Comparison of ENCODE assay signal across 14 cellular contexts in the genomic region with DNA sequence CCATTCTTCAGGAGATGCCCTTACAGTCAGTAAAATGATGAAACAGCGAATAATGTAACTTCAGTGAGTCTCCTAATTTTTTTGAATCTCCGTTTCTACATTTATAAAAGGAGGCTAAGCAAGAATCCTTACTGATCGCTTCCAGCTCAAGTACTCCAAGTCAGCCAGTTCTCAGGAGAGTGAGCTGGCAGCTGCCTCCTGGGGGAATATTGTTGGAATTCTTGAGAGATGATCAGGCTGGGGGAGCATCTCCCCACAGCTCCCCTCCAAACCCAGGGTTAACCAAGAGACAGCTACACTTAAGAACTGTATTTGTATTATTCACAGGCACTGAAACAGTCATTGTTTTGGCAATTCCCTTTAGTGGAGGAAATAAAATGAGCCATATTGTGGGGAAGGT.
A peak's percentile ranks its signal among the peaks of the same experiment; 100 is the strongest.
DNase-seq lines count a peak whose midpoint lies in the region; ATAC-seq and TF ChIP-seq lines count a peak whose summit lies in the region.
"Had no signal": no experiment of that assay in that cellular context is flagged by ENCODE, and none has a peak within 500 bp of the region (broad histone marks: within the 10 kb centered on the region; RNA-seq: fewer than 3 reads in every experiment).

No MANE protein-coding gene starts in this region.

- no peak overlapping the region for H3K27ac Mint-ChIP-seq in endodermal cell
- H3K27ac Mint-ChIP-seq: CD8-positive, alpha-beta T cell had no signal

- no peaks in the 10 kb centered on the region for H3K4me1 Mint-ChIP-seq in endodermal cell
- H3K4me1 Mint-ChIP-seq: CD14-positive monocyte had no signal

- H3K9me3 Mint-ChIP-seq in endodermal cell = no peaks in the 10 kb centered on the region
- H3K9me3 Mint-ChIP-seq: CD8-positive, alpha-beta T cell had no signal

- TF ChIP-seq EP300 in upper lobe of left lung (IDR thresholded peaks at IDR 0.05) = no peak

- ATAC-seq in GM18511 (IDR thresholded peaks at IDR 0.05; ENCODE audit: unreplicated experiment) (no peak), upper lobe of left lung (ENCODE audit: low FRiP score in 2 of 2) (no peak)
- ATAC-seq: CD8-positive, alpha-beta T cell had no signal

- H3K36me3 ChIP-seq in endodermal cell (ENCODE audit: control insufficient read depth, insufficient read depth, low read length) (no peaks in the 10 kb centered on the region), upper lobe of left lung (no peaks in the 10 kb centered on the region)
- H3K36me3 ChIP-seq: BLaER1, HAP-1 had no signal

- WGBS in endodermal cell (ENCODE audit: insufficient coverage in 1 of 2, insufficient read length in 1 of 2), 2 experiments = 92 to 96% methylated on average over 2 to 3 of the region's 3 CpGs
- 90 to 95% methylated on average over 3 of the region's 3 CpGs for WGBS in upper lobe of left lung, 2 donors

- H3K4me1 ChIP-seq in endodermal cell (ENCODE audit: control insufficient read depth, insufficient read depth, low read length) = peaks cover 11% of the 10 kb centered on the region
- no peaks in the 10 kb centered on the region for H3K4me1 ChIP-seq in upper lobe of left lung
- H3K4me1 ChIP-seq: BLaER1, HAP-1 had no signal

- H3K36me3 Mint-ChIP-seq in endodermal cell (ENCODE audit: low read depth) = no peaks in the 10 kb centered on the region
- H3K36me3 Mint-ChIP-seq: CD14-positive monocyte; CD8-positive, alpha-beta T cell had no signal

- intact Hi-C loops in posterior cingulate gyrus (cut with DNase I) = no loop called here

- no peak overlapping the region for H3K9ac ChIP-seq in endodermal cell (ENCODE audit: extremely low read depth, low read length, poor library complexity, severe bottlenecking)
- H3K9ac ChIP-seq: BLaER1 had no signal

- no peak for TF ChIP-seq POLR2A in upper lobe of left lung (IDR thresholded peaks at IDR 0.05)

- TF ChIP-seq CTCF in AG10803 (conservative IDR thresholded peaks at IDR 0.05; ENCODE audit: low read length) = no peak
- no peak for TF ChIP-seq CTCF in endodermal cell (conservative IDR thresholded peaks at IDR 0.05)
- no peak for TF ChIP-seq CTCF in upper lobe of left lung (IDR thresholded peaks at IDR 0.05)

- H3K9me3 ChIP-seq in endodermal cell (ENCODE audit: control insufficient read depth, low read length) (no peaks in the 10 kb centered on the region), upper lobe of left lung (no peaks in the 10 kb centered on the region)
- H3K9me3 ChIP-seq: BLaER1, HAP-1 had no signal

- H3K4me3 ChIP-seq in AG10803 (ENCODE audit: low read length) = no peak overlapping the region
- peak overlapping the region; percentile 19 for H3K4me3 ChIP-seq in endodermal cell (ENCODE audit: low read length)
- no peak overlapping the region for H3K4me3 ChIP-seq in upper lobe of left lung
- H3K4me3 ChIP-seq: BLaER1, HAP-1 had no signal

- H3K4me3 Mint-ChIP-seq in endodermal cell = no peak overlapping the region
- H3K4me3 Mint-ChIP-seq: CD14-positive monocyte; CD8-positive, alpha-beta T cell had no signal

- H3K27me3 ChIP-seq in endodermal cell (ENCODE audit: control insufficient read depth, insufficient read depth, low read length, poor library complexity, severe bottlenecking) (no peaks in the 10 kb centered on the region), upper lobe of left lung (no peaks in the 10 kb centered on the region)
- H3K27me3 ChIP-seq: BLaER1 had no signal

- no peaks in the 10 kb centered on the region for H3K27me3 Mint-ChIP-seq in endodermal cell (ENCODE audit: insufficient read depth)

- DNase-seq in AG10803 (ENCODE audit: low read depth) (peak; percentile 2), HS-5 (ENCODE audit: low read depth) (peak; percentile 3), endodermal cell (no peak), posterior cingulate gyrus (no peak), upper lobe of left lung (no peak)
- DNase-seq: Calu3; CD8-positive, alpha-beta T cell; DMS79 treated with DMSO at 0.1 percent for 48 hours; GF-D8; KG1 had no signal

- H3K27ac ChIP-seq in endodermal cell (ENCODE audit: low read depth, low read length) = no peak overlapping the region
- no peak overlapping the region for H3K27ac ChIP-seq in upper lobe of left lung
- H3K27ac ChIP-seq: BLaER1 had no signal

Comparison
In these comparisons a context has a peak if more than half of its experiments do, and no peak if none do; other contexts are left out.
1. DNase-seq: peak in AG10803 (single experiment) and HS-5 (single experiment); none in endodermal cell (single experiment), posterior cingulate gyrus (0 of 10) and upper lobe of left lung (0 of 2).